Comparison of ENCODE assay signal across 25 cellular contexts in the genomic region with DNA sequence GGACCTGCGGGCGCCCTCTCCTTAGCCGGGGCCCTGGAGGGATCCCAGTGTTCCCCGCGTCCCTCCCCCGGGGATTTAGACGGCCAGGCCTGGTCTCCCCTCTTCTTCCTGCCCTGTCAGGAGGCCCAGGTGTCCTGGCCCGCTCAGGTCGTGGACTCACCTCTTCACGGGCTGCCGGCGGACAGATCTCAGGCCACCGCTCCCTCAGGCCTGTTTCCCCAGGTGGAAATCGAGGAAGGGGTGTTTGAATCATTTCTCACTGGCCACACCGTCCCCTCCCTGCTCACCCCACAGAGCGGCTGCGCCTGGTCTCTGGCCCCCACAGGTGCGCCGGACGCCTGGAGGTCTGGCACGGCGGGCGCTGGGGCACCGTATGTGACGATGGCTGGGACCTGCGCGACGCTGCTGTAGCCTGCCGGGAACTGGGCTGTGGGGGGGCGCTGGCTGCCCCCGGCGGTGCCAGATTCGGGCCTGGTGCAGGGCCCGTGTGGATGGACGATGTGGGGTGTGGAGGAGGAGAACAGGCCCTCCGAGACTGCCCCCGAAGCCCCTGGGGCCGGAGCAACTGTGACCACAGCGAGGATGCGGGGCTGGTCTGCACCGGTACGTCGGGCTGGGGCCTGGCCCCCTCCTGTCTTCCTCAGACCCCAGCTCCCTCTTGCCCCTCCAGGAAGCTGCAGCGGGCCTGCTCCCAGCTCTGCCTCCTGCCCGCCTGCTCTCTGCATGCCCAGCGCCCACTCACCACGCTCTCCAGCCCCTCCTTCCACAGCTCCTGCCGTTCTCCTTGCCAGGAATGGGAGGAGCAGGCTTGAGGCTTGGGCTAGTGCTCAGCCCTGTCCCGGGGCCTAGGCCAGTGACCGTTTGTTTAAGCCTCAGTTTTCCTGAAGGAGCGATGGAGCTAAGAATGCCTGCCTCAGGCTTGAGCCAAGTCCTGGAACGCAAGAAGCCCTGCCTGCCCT. TPM values are rescaled to one million over a fixed set of nuclear protein-coding genes. Genes with fewer than 3 reads are reported as not detected.
DNase-seq lines count a peak whose midpoint lies in the region; ATAC-seq and TF ChIP-seq lines count a peak whose summit lies in the region.
"Had no signal": no experiment of that assay in that cellular context is flagged by ENCODE, and none has a peak within 500 bp of the region (broad histone marks: within the 10 kb centered on the region; RNA-seq: fewer than 3 reads in every experiment).

No MANE protein-coding gene starts in this region.

- H3K27me3 ChIP-seq in left ventricle myocardium inferior (ENCODE audit: low read depth) (peaks cover 39% of the 10 kb centered on the region), esophagus muscularis mucosa (no peaks in the 10 kb centered on the region), ovary (no peaks in the 10 kb centered on the region)

- intact Hi-C loops in left ventricle myocardium inferior (cut with micrococcal nuclease) (no loop called here), Right ventricle myocardium superior (cut with DNase I) (no loop called here), esophagus muscularis mucosa (cut with DNase I) (no loop called here), ovary (cut with DNase I) (no loop called here)

- no peak overlapping the region for H3K4me3 ChIP-seq in left ventricle myocardium inferior
- no peak overlapping the region for H3K4me3 ChIP-seq in esophagus muscularis mucosa
- no peak overlapping the region for H3K4me3 ChIP-seq in ovary
- H3K4me3 ChIP-seq: SK-N-MC, skin epidermis had no signal

- H3K9me3 ChIP-seq in left ventricle myocardium inferior (replicated peaks) (no peaks in the 10 kb centered on the region), esophagus muscularis mucosa (no peaks in the 10 kb centered on the region), ovary (no peaks in the 10 kb centered on the region)

- H3K27ac ChIP-seq in left ventricle myocardium inferior (replicated peaks) (peak overlapping the region; percentile 40), esophagus muscularis mucosa (replicated peaks in 1 of 4) (peak overlapping the region; percentile 93 to 98 (median 96)), ovary (peak overlapping the region; percentile 45 to 56)
- H3K27ac ChIP-seq: SK-N-MC had no signal

- DNase-seq in left ventricle myocardium inferior (no peak), Right ventricle myocardium superior (no peak), esophagus muscularis mucosa (ENCODE audit: extremely low spot score) (no peak), ovary (peak in 4 of 5 donors; percentile 48 to 57 (median 51)), NCI-H524 (lab: John Stamatoyannopoulos, UW) (no peak), T1000 (lab: John Stamatoyannopoulos, UW) (no peak), inferior parietal cortex (ENCODE audit: extremely low spot score) (no peak)
- DNase-seq: activated CD8-positive, alpha-beta T cell treated with anti-CD3 and anti-CD28 coated beads, Interleukin-2, amount 10 ng/mL, durations not matched to agents 7 days and 5 days; activated naive CD4-positive, alpha-beta T cell treated with Interleukin-2 at 50 U/mL for 16 hours; activated T-cell treated with anti-CD3 and anti-CD28 coated beads, Interleukin-2, amount 50 U/mL, for 4 hours; CD4-positive, CD25-positive, alpha-beta regulatory T cell; central memory CD4-positive, alpha-beta T cell; DMS153; kidney glomerular epithelial cell; mesendoderm; MV-4-11; naive thymus-derived CD4-positive, alpha-beta T cell; NCI-H1694 treated with DMSO at 0.1 percent for 48 hours; stimulated activated naive CD8-positive, alpha-beta T cell treated with anti-CD3 and anti-CD28 coated beads, Interleukin-15, amount 100 ng/mL, for 72 hours had no signal

- H3K4me1 ChIP-seq in left ventricle myocardium inferior (peaks cover 57% of the 10 kb centered on the region), esophagus muscularis mucosa (peaks cover 43 to 96% (median 88%) of the 10 kb centered on the region in 4 donors), ovary (ENCODE audit: insufficient read depth) (peaks cover 28% of the 10 kb centered on the region)

- no peaks in the 10 kb centered on the region for H3K36me3 ChIP-seq in left ventricle myocardium inferior
- H3K36me3 ChIP-seq in esophagus muscularis mucosa: no peaks in the 10 kb centered on the region
- no peaks in the 10 kb centered on the region for H3K36me3 ChIP-seq in ovary

- WGBS in esophagus muscularis mucosa: 61% methylated on average over 16 of the region's 52 CpGs
- WGBS in ovary, 3 donors: 79 to 80% (median 80%) methylated on average over 51 to 52 of the region's 52 CpGs

- TF ChIP-seq CTCF in left ventricle myocardium inferior (IDR thresholded peaks at IDR 0.05; ENCODE audit: borderline replicate concordance) (no peak), esophagus muscularis mucosa (IDR thresholded peaks at IDR 0.05) (no peak), ovary (IDR thresholded peaks at IDR 0.05) (no peak)

- no peak for ATAC-seq in Right ventricle myocardium superior (ENCODE audit: poor library complexity)
- no peak for ATAC-seq in GM21529 (IDR thresholded peaks at IDR 0.05; ENCODE audit: unreplicated experiment)
- ATAC-seq: activated CD4-positive, CD25-positive, alpha-beta regulatory T cell treated with anti-CD3 and anti-CD28 coated beads, Interleukin-2, amount 50 U/mL, for 24 hours; activated CD8-positive, alpha-beta T cell treated with anti-CD3 and anti-CD28 coated beads, Interleukin-2, amount 10 ng/mL, durations not matched to agents 7 days and 5 days; activated T-cell treated with anti-CD3 and anti-CD28 coated beads, Interleukin-2, amount 50 U/mL, for 4 hours; naive thymus-derived CD4-positive, alpha-beta T cell had no signal

- TF ChIP-seq EP300 in esophagus muscularis mucosa (IDR thresholded peaks at IDR 0.05) (no peak), ovary (IDR thresholded peaks at IDR 0.05) (no peak)

- TF ChIP-seq POLR2A in esophagus muscularis mucosa (IDR thresholded peaks at IDR 0.05; ENCODE audit: low read depth) (no peak), ovary (IDR thresholded peaks at IDR 0.05) (no peak)

RNA-seq across cellular contexts. Expression of gene SSC5D, which starts 2.5 kb away (rescaled TPM):
- 3.7 TPM for total RNA-seq in left ventricle myocardium inferior
- 2.6 TPM for total RNA-seq in Right ventricle myocardium superior
- 10 to 100 TPM in 3 of 4 donors, 1 to 10 TPM in 1; 9.5 to 41.2 (median 14.6) TPM for total RNA-seq in esophagus muscularis mucosa
- 10 to 100 TPM in 6 of 7 donors, 1 to 10 TPM in 1; 5.7 to 29.7 (median 21.1) TPM for total RNA-seq in ovary
- 10 to 100 TPM; 10.1 to 11.4 TPM for polyA plus RNA-seq in ovary
- polyA plus RNA-seq: CD4-positive, CD25-positive, alpha-beta regulatory T cell; naive thymus-derived CD4-positive, alpha-beta T cell had no signal

RNA-seq across cellular contexts. Expression of gene NAT14, which starts 5.8 kb away (rescaled TPM):
- total RNA-seq in left ventricle myocardium inferior (5.2 TPM), Right ventricle myocardium superior (2.9 TPM), esophagus muscularis mucosa (10 to 100 TPM in 3 of 4 donors, 1 to 10 TPM in 1; 5.8 to 14.2 (median 10.2) TPM), ovary (10 to 100 TPM in 6 of 7 donors, 1 to 10 TPM in 1; 9.2 to 40.4 (median 35.8) TPM)
- 10 to 100 TPM in 1 of 2 donors, 1 to 10 TPM in 1; 3.2 to 23.5 TPM for polyA plus RNA-seq in ovary

RNA-seq across cellular contexts. Expression of gene ZNF628, which starts 14.3 kb away (rescaled TPM):
- 5.4 TPM for total RNA-seq in left ventricle myocardium inferior
- total RNA-seq in Right ventricle myocardium superior: 4.7 TPM
- 10 to 100 TPM in 3 of 4 donors, 1 to 10 TPM in 1; 5.1 to 16.6 (median 11.9) TPM for total RNA-seq in esophagus muscularis mucosa
- 10 to 100 TPM in 2 of 7 donors, 1 to 10 TPM in 5; 3.8 to 18.4 (median 8.7) TPM for total RNA-seq in ovary
- 1 to 10 TPM in 1 of 2 donors, not detected in 1; 8.7 TPM for polyA plus RNA-seq in ovary

RNA-seq across cellular contexts. Expression of gene C19orf85, which starts 26.2 kb away (rescaled TPM):
- total RNA-seq in left ventricle myocardium inferior (not detected), Right ventricle myocardium superior (not detected), esophagus muscularis mucosa (not detected), ovary (not detected)
- polyA plus RNA-seq in ovary: not detected
- total RNA-seq: activated CD8-positive, alpha-beta T cell treated with anti-CD3 and anti-CD28 coated beads, Interleukin-2, amount 10 ng/mL, durations not matched to agents 7 days and 5 days; activated T-cell treated with anti-CD3 and anti-CD28 coated beads, Interleukin-2, amount 50 U/mL, for 4 hours; CD4-positive, CD25-positive, alpha-beta regulatory T cell; dermis microvascular lymphatic vessel endothelial cell; naive thymus-derived CD4-positive, alpha-beta T cell; urinary bladder had no signal
- polyA plus RNA-seq: CD4-positive, CD25-positive, alpha-beta regulatory T cell; naive thymus-derived CD4-positive, alpha-beta T cell had no signal

RNA-seq across cellular contexts. Expression of gene ISOC2, which starts 29.3 kb away (rescaled TPM):
- total RNA-seq in left ventricle myocardium inferior (52.6 TPM), Right ventricle myocardium superior (48.9 TPM), esophagus muscularis mucosa (100 to 1,000 TPM in 1 of 4 donors, 10 to 100 TPM in 3; 66.8 to 104 (median 77.7) TPM), ovary (10 to 100 TPM; 21.8 to 39.2 (median 31.7) TPM)
- polyA plus RNA-seq in ovary: 10 to 100 TPM in 1 of 2 donors, 1 to 10 TPM in 1; 1.4 to 39.4 TPM

Comparison
In these comparisons a context has a peak if more than half of its experiments do, and no peak if none do; other contexts are left out.
1. DNase-seq: peak in ovary (4 of 5); none in left ventricle myocardium inferior (single experiment), Right ventricle myocardium superior (single experiment), esophagus muscularis mucosa (single experiment), NCI-H524 (0 of 2), T1000 (single experiment) and inferior parietal cortex (single experiment).
2. H3K27ac ChIP-seq: peak in every context shown above with its lines; median percentile 96 in esophagus muscularis mucosa; 50 in ovary; 40 in left ventricle myocardium inferior.